23 cellular contexts compared by ENCODE assay signal in genomic region chr17:35605753-35606152, GRCh38. TPM values are rescaled to one million over a fixed set of nuclear protein-coding genes. Genes with fewer than 3 reads are reported as not detected.
DNase-seq lines count a peak whose midpoint lies in the region; ATAC-seq and TF ChIP-seq lines count a peak whose summit lies in the region.
"Had no signal": no experiment of that assay in that cellular context is flagged by ENCODE, and none has a peak within 500 bp of the region (broad histone marks: within the 10 kb centered on the region; RNA-seq: fewer than 3 reads in every experiment).

No MANE protein-coding gene starts in this region.

- H3K27ac Mint-ChIP-seq in brain (peak overlapping the region in 3 of 5 experiments; percentile 74 to 94 (median 87)), CD14-positive monocyte (peak overlapping the region in 2 of 7 donors; percentile 32 to 53)
- H3K27ac Mint-ChIP-seq: activated B cell treated with CpG ODN at 0.5 μM for 24 hours; activated CD4-positive, alpha-beta memory T cell treated with anti-CD3 and anti-CD28 coated beads for 36 hours; neural progenitor cell; stimulated activated memory B cell treated with anti-CD40 and anti-IgM and Interleukin-4, amounts not matched to agents 10 μg/mL and 1 μg/mL and 100 μg/mL, for 72 hours had no signal

- H3K27me3 Mint-ChIP-seq in brain = no peaks in the 10 kb centered on the region
- no peaks in the 10 kb centered on the region for H3K27me3 Mint-ChIP-seq in CD14-positive monocyte (ENCODE audit: low read depth in 3 of 3)
- H3K27me3 Mint-ChIP-seq: activated B cell treated with CpG ODN at 0.5 μM for 24 hours; activated CD4-positive, alpha-beta memory T cell treated with anti-CD3 and anti-CD28 coated beads for 36 hours; stimulated activated memory B cell treated with anti-CD40 and anti-IgM and Interleukin-4, amounts not matched to agents 10 μg/mL and 1 μg/mL and 100 μg/mL, for 72 hours had no signal

- peak; percentile 84 for DNase-seq in AG20443 (ENCODE audit: low spot score)
- peak; percentile 26 for DNase-seq in HS-5 (ENCODE audit: low read depth)
- peak; percentile 29 for DNase-seq in iris pigment epithelial cell (ENCODE audit: low read depth)
- no peak for DNase-seq in CD14-positive monocyte (ENCODE audit: low spot score)
- DNase-seq in ACHN = no peak
- DNase-seq in A172 (ENCODE audit: low spot score) = no peak
- DNase-seq: activated B cell treated with CpG ODN at 0.5 μM for 24 hours; activated CD4-positive, alpha-beta memory T cell treated with anti-CD3 and anti-CD28 coated beads for 36 hours; activated effector memory CD4-positive, alpha-beta T cell treated with anti-CD3 and anti-CD28 coated beads, Interleukin-2, amount 50 U/mL, for 16 hours; Calu3; gastrocnemius medialis; islet precursor cell; lower lobe of right lung; NCI-H1694; T1000 had no signal

- no peaks in the 10 kb centered on the region for H3K4me1 Mint-ChIP-seq in brain
- no peaks in the 10 kb centered on the region for H3K4me1 Mint-ChIP-seq in CD14-positive monocyte
- H3K4me1 Mint-ChIP-seq: activated B cell treated with CpG ODN at 0.5 μM for 24 hours; neural progenitor cell; stimulated activated memory B cell treated with anti-CD40 and anti-IgM and Interleukin-4, amounts not matched to agents 10 μg/mL and 1 μg/mL and 100 μg/mL, for 72 hours had no signal

- H3K36me3 Mint-ChIP-seq in brain = peaks cover 67% of the 10 kb centered on the region
- peaks cover 73 to 96% of the 10 kb centered on the region in 2 donors for H3K36me3 Mint-ChIP-seq in CD14-positive monocyte

- in situ Hi-C loops in ACHN (cut with HindIII; ENCODE audit: low pct_ligation_motif_present, low pct_unique_long_range_greater_than_20kb, low sequenced_read_pairs) = no loop called here

- H3K9me3 Mint-ChIP-seq in brain (no peaks in the 10 kb centered on the region), CD14-positive monocyte (no peaks in the 10 kb centered on the region)
- H3K9me3 Mint-ChIP-seq: activated B cell treated with CpG ODN at 0.5 μM for 24 hours; activated CD4-positive, alpha-beta memory T cell treated with anti-CD3 and anti-CD28 coated beads for 36 hours; neural progenitor cell; stimulated activated memory B cell treated with anti-CD40 and anti-IgM and Interleukin-4, amounts not matched to agents 10 μg/mL and 1 μg/mL and 100 μg/mL, for 72 hours had no signal

- H3K4me3 Mint-ChIP-seq in brain (peak overlapping the region in 1 of 5 experiments; percentile 75), CD14-positive monocyte (no peak overlapping the region)
- H3K4me3 Mint-ChIP-seq: activated B cell treated with CpG ODN at 0.5 μM for 24 hours; activated CD4-positive, alpha-beta memory T cell treated with anti-CD3 and anti-CD28 coated beads for 36 hours; neural progenitor cell; stimulated activated memory B cell treated with anti-CD40 and anti-IgM and Interleukin-4, amounts not matched to agents 10 μg/mL and 1 μg/mL and 100 μg/mL, for 72 hours had no signal

- intact Hi-C loops in CD14-positive monocyte (cut with micrococcal nuclease) = no loop called here

- TF ChIP-seq CTCF in brain (conservative IDR thresholded peaks at IDR 0.05) (no peak), CD14-positive monocyte (IDR thresholded peaks at IDR 0.05) (no peak)

- no peak for ATAC-seq in HG03520 (IDR thresholded peaks at IDR 0.05; ENCODE audit: unreplicated experiment)
- ATAC-seq: gastrocnemius medialis; lower lobe of right lung; stimulated activated memory B cell treated with anti-CD40 and anti-IgM and Interleukin-4, amounts not matched to agents 10 μg/mL and 1 μg/mL and 100 μg/mL, for 72 hours had no signal

RNA-seq across cellular contexts. Expression of gene AP2B1, which starts 18.6 kb away (rescaled TPM):
- polyA plus RNA-seq in brain (ENCODE audit: insufficient read depth, low read depth, low replicate concordance) (261 TPM), CD14-positive monocyte (10 to 100 TPM; 29.4 to 44.2 TPM)
- 96.1 and 98.1 TPM in 2 replicates for total RNA-seq in A172 (2014; rRNA removed; shearing (Covaris generic))

RNA-seq across cellular contexts. Expression of gene PEX12, which starts 27.4 kb away (rescaled TPM):
- 6.3 TPM for polyA plus RNA-seq in brain (ENCODE audit: insufficient read depth, low read depth, low replicate concordance)
- polyA plus RNA-seq in CD14-positive monocyte = under 1 TPM; 0.08 to 0.72 TPM
- 11.5 and 13.0 TPM in 2 replicates for total RNA-seq in A172 (2014; rRNA removed; shearing (Covaris generic))

RNA-seq across cellular contexts. Expression of gene SLFN14, which starts 45.1 kb away (rescaled TPM):
- not detected for polyA plus RNA-seq in brain (ENCODE audit: insufficient read depth, low read depth, low replicate concordance)
- under 1 TPM; 0.11 to 0.12 TPM for polyA plus RNA-seq in CD14-positive monocyte
- total RNA-seq in A172 (2014; rRNA removed; shearing (Covaris generic)) = not detected in 2 replicates
- total RNA-seq: activated B cell treated with CpG ODN at 0.5 μM for 24 hours; activated CD4-positive, alpha-beta memory T cell treated with anti-CD3 and anti-CD28 coated beads for 36 hours; bronchial epithelial cell; Calu3; Daoy; gastrocnemius medialis; H4; prostate gland had no signal

Comparison
In these comparisons a context has a peak if more than half of its experiments do, and no peak if none do; other contexts are left out.
1. DNase-seq: peak in AG20443 (single experiment), HS-5 (single experiment) and iris pigment epithelial cell (single experiment); none in CD14-positive monocyte (single experiment), ACHN (single experiment) and A172 (single experiment).